Comparison of ENCODE assay signal across 18 cellular contexts in the genomic region with DNA sequence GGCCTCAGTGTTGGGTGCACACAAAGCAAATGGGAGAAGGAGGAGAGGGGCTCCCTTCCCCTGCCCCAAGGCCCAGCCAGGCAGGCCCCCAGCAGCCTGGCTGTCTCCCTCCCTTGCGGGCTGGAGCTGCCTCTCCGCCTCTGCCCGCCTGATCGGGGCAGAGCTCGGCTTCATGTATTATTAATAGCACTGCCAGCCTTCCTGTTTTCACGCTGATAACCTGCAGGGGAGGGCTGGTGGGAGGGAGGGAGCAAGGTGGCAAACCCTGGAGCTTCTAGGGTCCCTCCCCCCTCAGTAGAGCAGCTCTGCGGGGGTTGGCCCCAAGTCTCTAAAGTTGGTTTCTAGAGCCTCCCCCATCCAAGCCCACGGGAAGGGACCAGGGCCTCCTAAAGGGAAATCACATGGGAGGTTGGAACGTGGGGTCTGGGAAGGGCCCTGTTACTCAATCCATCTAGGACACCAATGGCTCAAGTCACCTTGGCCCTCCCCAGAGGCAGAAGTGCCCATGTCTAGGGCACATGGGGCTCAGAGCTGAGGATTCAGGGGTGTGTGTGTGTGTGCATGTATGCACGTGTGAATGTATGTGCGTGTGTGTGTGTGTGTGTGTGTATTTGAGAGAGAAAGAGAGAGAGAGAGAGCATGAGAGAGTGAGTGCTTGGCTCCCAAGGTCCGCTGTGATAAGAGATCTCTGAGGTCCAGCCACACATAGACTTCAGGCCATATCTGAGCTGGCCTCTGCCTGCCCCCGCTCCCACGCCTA. TPM values are rescaled to one million over a fixed set of nuclear protein-coding genes. Genes with fewer than 3 reads are reported as not detected.
"Had no signal": no experiment of that assay in that cellular context is flagged by ENCODE, and none has a peak within 500 bp of the region (broad histone marks: within the 10 kb centered on the region; RNA-seq: fewer than 3 reads in every experiment).

No MANE protein-coding gene starts in this region.

- ATAC-seq: activated T-cell treated with anti-CD3 and anti-CD28 coated beads, Interleukin-2, amount 50 U/mL, for 4 hours; lower lobe of right lung; sciatic nerve; upper lobe of right lung had no signal

- H3K27ac ChIP-seq: dorsolateral prefrontal cortex, esophagus muscularis mucosa, lower lobe of right lung, spleen, upper lobe of right lung, VCaP had no signal

- H3K4me3 ChIP-seq: dorsolateral prefrontal cortex, esophagus muscularis mucosa, lower lobe of right lung, spleen, upper lobe of right lung had no signal

- H3K27me3 ChIP-seq: dorsolateral prefrontal cortex had no signal

- H3K36me3 ChIP-seq: esophagus muscularis mucosa, lower lobe of right lung, spleen, upper lobe of right lung had no signal

- DNase-seq: activated CD4-positive, alpha-beta memory T cell treated with anti-CD3 and anti-CD28 coated beads for 36 hours; activated effector memory CD4-positive, alpha-beta T cell treated with anti-CD3 and anti-CD28 coated beads, Interleukin-2, amount 50 U/mL, for 16 hours; activated naive CD8-positive, alpha-beta T cell treated with anti-CD3 and anti-CD28 coated beads, Interleukin-2, amount 10 ng/mL, durations not matched to agents 7 days and 5 days; activated T-cell treated with anti-CD3 and anti-CD28 coated beads, Interleukin-2, amount 50 U/mL, for 4 hours; dorsolateral prefrontal cortex; glutamatergic neuron; immature natural killer cell; lower lobe of right lung; spleen; stimulated activated CD4-positive, alpha-beta T cell treated with anti-CD3 and anti-CD28 coated beads, Interleukin-1b, Interleukin-23, amount 100 ng/mL, for 48 hours; stimulated activated naive B cell treated with anti-CD40 and anti-IgM and Interleukin-4, amounts not matched to agents 10 μg/mL and 1 μg/mL and 100 μg/mL, for 72 hours; substantia nigra; T1000; upper lobe of right lung had no signal

- H3K4me1 ChIP-seq: esophagus muscularis mucosa, lower lobe of right lung, spleen, upper lobe of right lung had no signal

- FAIRE-seq: endometrium had no signal

- H3K9me3 ChIP-seq: esophagus muscularis mucosa, lower lobe of right lung, spleen, upper lobe of right lung had no signal

RNA-seq across cellular contexts. Expression of gene POU3F1, which starts 21.8 kb away (rescaled TPM):
- total RNA-seq: lower lobe of right lung, upper lobe of right lung had no signal
